21 cellular contexts compared by ENCODE assay signal in genomic region chr13:75931116-75931515, GRCh38.
"Had no signal": no experiment of that assay in that cellular context is flagged by ENCODE, and none has a peak within 500 bp of the region (broad histone marks: within the 10 kb centered on the region; RNA-seq: fewer than 3 reads in every experiment).

No MANE protein-coding gene starts in this region.

- ATAC-seq: activated CD8-positive, alpha-beta memory T cell treated with anti-CD3 and anti-CD28 coated beads, Interleukin-2, amount 10 ng/mL, durations not matched to agents 7 days and 5 days; lower lobe of right lung; sciatic nerve; stimulated activated effector memory CD8-positive, alpha-beta T cell treated with anti-CD3 and anti-CD28 coated beads, Interleukin-12 subunit alpha, Interleukin-12 subunit beta, amount 100 ng/mL, for 72 hours; T-cell had no signal

- H3K4me3 Mint-ChIP-seq: activated CD8-positive, alpha-beta memory T cell treated with anti-CD3 and anti-CD28 coated beads, Interleukin-2, amount 10 ng/mL, durations not matched to agents 7 days and 5 days; activated naive CD4-positive, alpha-beta T cell treated with anti-CD3 and anti-CD28 coated beads for 36 hours; brain; neural crest cell; stimulated activated effector memory CD8-positive, alpha-beta T cell treated with anti-CD3 and anti-CD28 coated beads, Interleukin-12 subunit alpha, Interleukin-12 subunit beta, amount 100 ng/mL, for 72 hours; T-cell had no signal

- DNase-seq: activated CD4-positive, alpha-beta T cell treated with anti-CD3 and anti-CD28 coated beads for 1 hour; activated CD4-positive, alpha-beta T cell treated with anti-CD3 and anti-CD28 coated beads, Interleukin-2, amount 50 U/mL, for 48 hours; activated CD8-positive, alpha-beta memory T cell treated with anti-CD3 and anti-CD28 coated beads, Interleukin-2, amount 10 ng/mL, durations not matched to agents 7 days and 5 days; activated naive CD4-positive, alpha-beta T cell treated with anti-CD3 and anti-CD28 coated beads for 36 hours; activated T-cell treated with anti-CD3 and anti-CD28 coated beads, Interleukin-2, amount 50 U/mL, for 1 hour; central memory CD4-positive, alpha-beta T cell; cortex of kidney; effector CD8-positive, alpha-beta T cell; esophagus squamous epithelium; foreskin fibroblast; lower lobe of right lung; midbrain; stimulated activated CD4-positive, alpha-beta T cell treated with anti-CD3 and anti-CD28 coated beads, Interleukin-12 subunit alpha, Interleukin-12 subunit beta, amount 100 ng/mL, for 4 hours; T-cell; T-helper 9 cell had no signal

- H3K36me3 Mint-ChIP-seq: activated CD8-positive, alpha-beta memory T cell treated with anti-CD3 and anti-CD28 coated beads, Interleukin-2, amount 10 ng/mL, durations not matched to agents 7 days and 5 days; brain; stimulated activated effector memory CD8-positive, alpha-beta T cell treated with anti-CD3 and anti-CD28 coated beads, Interleukin-12 subunit alpha, Interleukin-12 subunit beta, amount 100 ng/mL, for 72 hours; T-cell had no signal

- H3K27ac ChIP-seq: esophagus squamous epithelium, lower lobe of right lung, VCaP had no signal

- H3K4me1 Mint-ChIP-seq: activated CD8-positive, alpha-beta memory T cell treated with anti-CD3 and anti-CD28 coated beads, Interleukin-2, amount 10 ng/mL, durations not matched to agents 7 days and 5 days; brain; neural crest cell; stimulated activated effector memory CD8-positive, alpha-beta T cell treated with anti-CD3 and anti-CD28 coated beads, Interleukin-12 subunit alpha, Interleukin-12 subunit beta, amount 100 ng/mL, for 72 hours; T-cell had no signal

- H3K27ac Mint-ChIP-seq: activated CD8-positive, alpha-beta memory T cell treated with anti-CD3 and anti-CD28 coated beads, Interleukin-2, amount 10 ng/mL, durations not matched to agents 7 days and 5 days; activated naive CD4-positive, alpha-beta T cell treated with anti-CD3 and anti-CD28 coated beads for 36 hours; activated T-helper 2 cell treated with anti-CD3 and anti-CD28 coated beads, Interferon-gamma antibody, Interleukin-2, Interleukin-4, amounts not matched to agents 10 μg/mL and 5 μg/mL and 100 μg/mL, durations not matched to agents 14 hours and 24 hours and 36 hours; brain; stimulated activated effector memory CD8-positive, alpha-beta T cell treated with anti-CD3 and anti-CD28 coated beads, Interleukin-12 subunit alpha, Interleukin-12 subunit beta, amount 100 ng/mL, for 72 hours; T-cell had no signal

- H3K36me3 ChIP-seq: esophagus squamous epithelium, lower lobe of right lung had no signal

- H3K4me3 ChIP-seq: esophagus squamous epithelium, lower lobe of right lung had no signal

- H3K4me1 ChIP-seq: esophagus squamous epithelium, lower lobe of right lung had no signal

- H3K9me3 Mint-ChIP-seq: activated naive CD4-positive, alpha-beta T cell treated with anti-CD3 and anti-CD28 coated beads for 36 hours; activated T-helper 2 cell treated with anti-CD3 and anti-CD28 coated beads, Interferon-gamma antibody, Interleukin-2, Interleukin-4, amounts not matched to agents 10 μg/mL and 5 μg/mL and 100 μg/mL, durations not matched to agents 14 hours and 24 hours and 36 hours; stimulated activated effector memory CD8-positive, alpha-beta T cell treated with anti-CD3 and anti-CD28 coated beads, Interleukin-12 subunit alpha, Interleukin-12 subunit beta, amount 100 ng/mL, for 72 hours; T-cell had no signal

- H3K27me3 ChIP-seq: esophagus squamous epithelium had no signal
